In genomic region chr10:108544500-108545120, GRCh38 we compare ENCODE assay signal across 8 cellular contexts.
DNase-seq lines count a peak whose midpoint lies in the region; ATAC-seq and TF ChIP-seq lines count a peak whose summit lies in the region.

No MANE protein-coding gene starts in this region.

- no peak overlapping the region for H3K27ac Mint-ChIP-seq in activated naive CD8-positive, alpha-beta T cell treated with anti-CD3 and anti-CD28 coated beads for 36 hours

- no peaks in the 10 kb centered on the region for H3K79me2 ChIP-seq in hepatocyte

- H3K27me3 ChIP-seq in hepatocyte (no peaks in the 10 kb centered on the region), gastrocnemius medialis (no peaks in the 10 kb centered on the region)

- H3K4me1 ChIP-seq in hepatocyte (ENCODE audit: insufficient read depth), result no peaks in the 10 kb centered on the region
- H3K4me1 ChIP-seq in gastrocnemius medialis, result no peaks in the 10 kb centered on the region

- H3K9me2 ChIP-seq in hepatocyte (replicated peaks; ENCODE audit: insufficient read depth), result no peaks in the 10 kb centered on the region

- H3K4me3 ChIP-seq in hepatocyte (no peak overlapping the region), gastrocnemius medialis (no peak overlapping the region)

- no peak overlapping the region for H3K4me3 Mint-ChIP-seq in activated naive CD8-positive, alpha-beta T cell treated with anti-CD3 and anti-CD28 coated beads for 36 hours

- intact Hi-C loops in gastrocnemius medialis (cut with DNase I; ENCODE audit: low total_unique reads), result no loop called here

- no peak overlapping the region for H2AFZ ChIP-seq in hepatocyte

- in situ Hi-C loops in gastrocnemius medialis (cut with MboI; ENCODE audit: low sequenced_read_pairs in 4 of 4), result no loop called here

- peaks cover 5% of the 10 kb centered on the region for H3K9me3 Mint-ChIP-seq in activated naive CD8-positive, alpha-beta T cell treated with anti-CD3 and anti-CD28 coated beads for 36 hours

- no peaks in the 10 kb centered on the region for H3K4me1 Mint-ChIP-seq in activated naive CD8-positive, alpha-beta T cell treated with anti-CD3 and anti-CD28 coated beads for 36 hours

- H3K36me3 ChIP-seq in hepatocyte (replicated peaks; ENCODE audit: insufficient read depth, low read depth), result no peaks in the 10 kb centered on the region
- H3K36me3 ChIP-seq in gastrocnemius medialis, result no peaks in the 10 kb centered on the region

- peak; percentile 81 for TF ChIP-seq CTCF in hepatocyte (IDR thresholded peaks at IDR 0.05; ENCODE audit: poor library complexity)
- peak in 3 of 5 experiments; percentile 24 to 40 (median 38) for TF ChIP-seq CTCF in gastrocnemius medialis (IDR thresholded peaks at IDR 0.05 in 4 of 5, conservative IDR thresholded peaks at IDR 0.05 in 1 of 5)

- H3K36me3 Mint-ChIP-seq in activated naive CD8-positive, alpha-beta T cell treated with anti-CD3 and anti-CD28 coated beads for 36 hours, result no peaks in the 10 kb centered on the region

- DNase-seq in COLO668 (lab: John Stamatoyannopoulos, UW; ENCODE audit: unreplicated experiment) (peak; percentile 62), NCI-H2196 (lab: John Stamatoyannopoulos, UW; ENCODE audit: unreplicated experiment) (peak; percentile 21), hepatocyte (ENCODE audit: low spot score) (peak; percentile 88), gastrocnemius medialis (peak in 1 of 2 donors; percentile 15)
- peak; percentile 34 for DNase-seq in activated naive CD8-positive, alpha-beta T cell treated with anti-CD3 and anti-CD28 coated beads for 36 hours

- H3K27me3 Mint-ChIP-seq in activated naive CD8-positive, alpha-beta T cell treated with anti-CD3 and anti-CD28 coated beads for 36 hours, result no peaks in the 10 kb centered on the region

- H3K27ac ChIP-seq in hepatocyte (no peak overlapping the region), gastrocnemius medialis (no peak overlapping the region)

- ATAC-seq in GM18520 (IDR thresholded peaks at IDR 0.05; ENCODE audit: unreplicated experiment) (peak; percentile 74), HG02981 (IDR thresholded peaks at IDR 0.05; ENCODE audit: unreplicated experiment) (peak; percentile 63), gastrocnemius medialis (no peak)
- no peak for ATAC-seq in activated CD4-positive, CD25-positive, alpha-beta regulatory T cell treated with anti-CD3 and anti-CD28 coated beads, Interleukin-2, amount 50 U/mL, for 24 hours

- WGBS in hepatocyte (ENCODE audit: low lambda C conversion rate, missing lambda C conversion rate), result 30% methylated on average over 10 of the region's 10 CpGs

- H4K20me1 ChIP-seq in hepatocyte (ENCODE audit: insufficient read depth, poor library complexity, severe bottlenecking), result no peaks in the 10 kb centered on the region

- H3K9me3 ChIP-seq in hepatocyte (ENCODE audit: low read depth), result no peaks in the 10 kb centered on the region
- no peaks in the 10 kb centered on the region for H3K9me3 ChIP-seq in gastrocnemius medialis

- H3K4me2 ChIP-seq in hepatocyte, result no peak overlapping the region

- no peak for TF ChIP-seq POLR2A in gastrocnemius medialis (IDR thresholded peaks at IDR 0.05)

Comparison
In these comparisons a context has a peak if more than half of its experiments do, and no peak if none do; other contexts are left out.
1. ATAC-seq: peak in GM18520 (single experiment) and HG02981 (single experiment); none in gastrocnemius medialis (0 of 2) and activated CD4-positive, CD25-positive, alpha-beta regulatory T cell treated with anti-CD3 and anti-CD28 coated beads, Interleukin-2, amount 50 U/mL, for 24 hours (0 of 2).